In genomic region chr9:84782228-84782866, GRCh38 we compare ENCODE assay signal across 24 cellular contexts.
DNase-seq lines count a peak whose midpoint lies in the region; ATAC-seq, FAIRE-seq and TF ChIP-seq lines count a peak whose summit lies in the region.
"Had no signal": no experiment of that assay in that cellular context is flagged by ENCODE, and none has a peak within 500 bp of the region (broad histone marks: within the 10 kb centered on the region; RNA-seq: fewer than 3 reads in every experiment).

No MANE protein-coding gene starts in this region.

- CTCF ChIA-PET in OCI-LY7 (lab: Charles Lee; ENCODE audit: unreplicated experiment): no interaction called here

- POLR2A ChIA-PET in OCI-LY7 (lab: Charles Lee): interaction anchor here (0.7 kb wide), 1 partner anchor 385 kb away, joined by 4 read pairs; no protein-coding TSS in a partner anchor

- H3K4me1 ChIP-seq in ACC112 (ENCODE audit: control insufficient read depth, insufficient read depth, low read length, unreplicated experiment) (no peaks in the 10 kb centered on the region), keratinocyte (ENCODE audit: control insufficient read depth, extremely low read depth, insufficient read depth, low read length) (no peaks in the 10 kb centered on the region), OCI-LY7 (ENCODE audit: insufficient read depth, low read length, poor library complexity, severe bottlenecking) (no peaks in the 10 kb centered on the region)
- H3K4me1 ChIP-seq: BLaER1, uterus had no signal

- DNase-seq in OCI-M1 (lab: John Stamatoyannopoulos, UW): peak; percentile 11
- DNase-seq in dermis blood vessel endothelial cell: peak; percentile 45
- no peak for DNase-seq in keratinocyte (ENCODE audit: low read depth, low spot score)
- no peak for DNase-seq in iPS-NIHi7 (ENCODE audit: extremely low spot score)
- no peak for DNase-seq in OCI-LY7 (ENCODE audit: low spot score)
- DNase-seq in MV-4-11 (lab: John Stamatoyannopoulos, UW): no peak
- DNase-seq: activated CD4-positive, alpha-beta T cell treated with anti-CD3 and anti-CD28 coated beads, Interleukin-2, amount 50 U/mL, for 1 hour; activated CD8-positive, alpha-beta memory T cell treated with anti-CD3 and anti-CD28 coated beads, Interleukin-2, amount 10 ng/mL, durations not matched to agents 7 days and 5 days; activated naive CD4-positive, alpha-beta T cell treated with anti-CD3 and anti-CD28 coated beads, Interleukin-2, amount 50 U/mL, for 16 hours; DMS53; effector memory CD4-positive, alpha-beta T cell; glutamatergic neuron; H9; left colon; NCI-H2029; NCI-H748 treated with DMSO at 0.1 percent for 48 hours; occipital lobe; substantia nigra; uterus; WERI-Rb-1 had no signal

- peak overlapping the region; percentile 24 for H2AFZ ChIP-seq in ACC112 (ENCODE audit: low read length, unreplicated experiment)
- H2AFZ ChIP-seq in keratinocyte (ENCODE audit: control insufficient read depth, low read length): no peak overlapping the region
- H2AFZ ChIP-seq in OCI-LY7 (ENCODE audit: low read length): no peak overlapping the region

- H3K9ac ChIP-seq in keratinocyte (ENCODE audit: control insufficient read depth, extremely low read depth, insufficient read depth, low read length): no peak overlapping the region
- H3K9ac ChIP-seq: BLaER1 had no signal

- dilution Hi-C loops in keratinocyte (cut with MboI; ENCODE audit: extremely low pct_ligation_motif_present, low sequenced_read_pairs): no loop called here

- no TSS peak for BruUV-seq in OCI-LY7 (replicated peaks; lab: Mats Ljungman, UMichigan)

- H3K4me3 ChIP-seq in ACC112 (ENCODE audit: low read depth, low read length): no peak overlapping the region
- no peak overlapping the region for H3K4me3 ChIP-seq in keratinocyte (ENCODE audit: control insufficient read depth in 2 of 3, extremely low read depth in 1 of 3, insufficient read depth in 2 of 3, low read depth in 1 of 3, low read length in 3 of 3)
- no peak overlapping the region for H3K4me3 ChIP-seq in OCI-LY7 (ENCODE audit: low read depth, low read length, poor library complexity, severe bottlenecking)
- H3K4me3 ChIP-seq: BLaER1, uterus had no signal

- H3K36me3 ChIP-seq in ACC112 (ENCODE audit: insufficient read depth, low read length): no peaks in the 10 kb centered on the region
- H3K36me3 ChIP-seq in keratinocyte (ENCODE audit: control insufficient read depth in 2 of 2, extremely low read depth in 1 of 2, insufficient read depth in 2 of 2, low read length in 2 of 2): no peaks in the 10 kb centered on the region
- H3K36me3 ChIP-seq in OCI-LY7 (ENCODE audit: insufficient read depth, low read length): no peaks in the 10 kb centered on the region
- H3K36me3 ChIP-seq: BLaER1, uterus, WERI-Rb-1 had no signal

- H4K20me1 ChIP-seq in keratinocyte (ENCODE audit: control insufficient read depth, extremely low read depth, insufficient read depth, low read length): no peaks in the 10 kb centered on the region
- H4K20me1 ChIP-seq in OCI-LY7 (ENCODE audit: insufficient read depth, low read length): no peaks in the 10 kb centered on the region
- H4K20me1 ChIP-seq: BLaER1 had no signal

- intact Hi-C loops in OCI-LY7 (cut with micrococcal nuclease; ENCODE audit: unreplicated experiment): loop anchor here (5.0 kb wide), 1 partner anchor 385 kb away; no protein-coding TSS in a partner anchor

- H3K27me3 ChIP-seq in ACC112 (ENCODE audit: insufficient read depth, low read length) (no peaks in the 10 kb centered on the region), keratinocyte (ENCODE audit: control insufficient read depth, extremely low read depth, insufficient read depth, low read length) (no peaks in the 10 kb centered on the region)
- H3K27me3 ChIP-seq: BLaER1, uterus had no signal

- no peak for TF ChIP-seq CTCF in keratinocyte (optimal IDR thresholded peaks at IDR 0.05 in 1 of 3, IDR thresholded peaks at IDR 0.05 in 1 of 3, conservative IDR thresholded peaks at IDR 0.05 in 1 of 3; ENCODE audit: extremely low read depth in 1 of 3, insufficient read depth in 2 of 3, low read length in 3 of 3)
- TF ChIP-seq CTCF in OCI-LY7 (conservative IDR thresholded peaks at IDR 0.05; ENCODE audit: low read length): no peak

- no peak for ATAC-seq in HG02973 (IDR thresholded peaks at IDR 0.05; ENCODE audit: unreplicated experiment)
- ATAC-seq: activated CD8-positive, alpha-beta memory T cell treated with anti-CD3 and anti-CD28 coated beads, Interleukin-2, amount 10 ng/mL, durations not matched to agents 7 days and 5 days; left colon had no signal

- peak; percentile 70 for FAIRE-seq in keratinocyte (lab: Jason Lieb, UNC)

- H3K27ac ChIP-seq in ACC112 (ENCODE audit: low read depth, low read length): no peak overlapping the region
- H3K27ac ChIP-seq in keratinocyte (ENCODE audit: control insufficient read depth, insufficient read depth, low read length): no peak overlapping the region
- H3K27ac ChIP-seq in OCI-LY7 (ENCODE audit: low read depth, low read length, poor library complexity, severe bottlenecking): no peak overlapping the region
- H3K27ac ChIP-seq: BLaER1, HL-60, uterus, WERI-Rb-1 had no signal

- H3K79me2 ChIP-seq in ACC112 (ENCODE audit: control insufficient read depth, insufficient read depth, low read length, unreplicated experiment) (no peaks in the 10 kb centered on the region), keratinocyte (ENCODE audit: control insufficient read depth, insufficient read depth, low read length) (no peaks in the 10 kb centered on the region), OCI-LY7 (ENCODE audit: insufficient read depth, low read depth, low read length) (no peaks in the 10 kb centered on the region)

- H3K9me2 ChIP-seq in OCI-LY7 (ENCODE audit: insufficient read depth, low read length): no peaks in the 10 kb centered on the region

- H3K9me3 ChIP-seq in keratinocyte (ENCODE audit: control insufficient read depth, low read depth, low read length) (no peaks in the 10 kb centered on the region), OCI-LY7 (ENCODE audit: low read length) (no peaks in the 10 kb centered on the region)
- H3K9me3 ChIP-seq: BLaER1, uterus had no signal

- H3K4me2 ChIP-seq in keratinocyte (ENCODE audit: control insufficient read depth, extremely low read depth, insufficient read depth, low read depth, low read length) (no peak overlapping the region), OCI-LY7 (ENCODE audit: low read length) (no peak overlapping the region)
- H3K4me2 ChIP-seq: BLaER1 had no signal

- H3K9me1 ChIP-seq in keratinocyte (ENCODE audit: control insufficient read depth, extremely low read depth, insufficient read depth, low read length): no peaks in the 10 kb centered on the region

Comparison
In these comparisons a context has a peak if more than half of its experiments do, and no peak if none do; other contexts are left out.
1. DNase-seq: peak in OCI-M1 (single experiment) and dermis blood vessel endothelial cell (single experiment); none in keratinocyte (single experiment), iPS-NIHi7 (single experiment), OCI-LY7 (single experiment) and MV-4-11 (single experiment).